Comparison of ENCODE assay signal across 8 cellular contexts in genomic region chr19:40778045-40778864, GRCh38. TPM values are rescaled to one million over a fixed set of nuclear protein-coding genes. Genes with fewer than 3 reads are reported as not detected.
DNase-seq lines count a peak whose midpoint lies in the region; TF ChIP-seq lines count a peak whose summit lies in the region.

RAB4B (plus strand) TSS chr19:40778247; CDS start chr19:40778376, 129 bp downstream.

- peak within 1 kb of the TSS; percentile 18 for H3K23ac ChIP-seq in neuronal stem cell (ENCODE audit: low read depth, low read length, poor library complexity)

- H2BK120ac ChIP-seq in neuronal stem cell (ENCODE audit: low read depth, low read length) = no peak within 1 kb of the TSS

- no peak within 1 kb of the TSS for H2BK12ac ChIP-seq in neuronal stem cell (ENCODE audit: low read length)

- H3K18ac ChIP-seq in neuronal stem cell (ENCODE audit: low read length) = peak within 1 kb of the TSS; percentile 88

- peak within 1 kb of the TSS; percentile 64 to 98 for H3K4me3 ChIP-seq in neuronal stem cell (ENCODE audit: low read length in 2 of 2)

- H3K27me3 ChIP-seq in neuronal stem cell (ENCODE audit: control insufficient read depth in 3 of 3, insufficient read depth in 3 of 3, low read depth in 1 of 3, low read length in 3 of 3) = no peaks in the 10 kb centered on the region

- no peak within 1 kb of the TSS for H4K91ac ChIP-seq in neuronal stem cell (ENCODE audit: low read depth, low read length, poor library complexity)

- no peak within 1 kb of the TSS for H4K8ac ChIP-seq in neuronal stem cell (ENCODE audit: low read depth, low read length)

- peak within 1 kb of the TSS; percentile 70 for H2AK5ac ChIP-seq in neuronal stem cell (ENCODE audit: low read depth, low read length)

- WGBS in neuronal stem cell (ENCODE audit: extremely low coverage in 2 of 2, insufficient read length in 2 of 2, insufficient replicate concordance in 1 of 2), 2 donors = no CpG with 5 or more reads among the region's 51 CpGs

- in situ Hi-C loops in SK-MEL-5 (cut with HindIII; ENCODE audit: low pct_unique_long_range_greater_than_20kb, low sequenced_read_pairs) = no loop called here

- peak within 1 kb of the TSS; percentile 100 for H3K27ac ChIP-seq in neuronal stem cell (replicated peaks; ENCODE audit: low read length)

- peak within 1 kb of the TSS; percentile 30 for H2BK5ac ChIP-seq in neuronal stem cell (ENCODE audit: low read length)

- H3K36me3 ChIP-seq in neuronal stem cell (replicated peaks in 1 of 2; ENCODE audit: control insufficient read depth in 2 of 2, insufficient read depth in 2 of 2, low read length in 2 of 2) = peaks cover 0 to 1% of the 10 kb centered on the region in 2 donors

- H3K9me3 ChIP-seq in neuronal stem cell (replicated peaks in 1 of 2; ENCODE audit: control insufficient read depth in 2 of 2, insufficient read depth in 1 of 2, low read depth in 1 of 2, low read length in 2 of 2) = no peaks in the 10 kb centered on the region

- no peaks in the 10 kb centered on the region for H3K79me1 ChIP-seq in neuronal stem cell (ENCODE audit: low read depth, low read length)

- no peak within 1 kb of the TSS for H3K14ac ChIP-seq in neuronal stem cell (ENCODE audit: low read length)

- H3K4me1 ChIP-seq in neuronal stem cell (ENCODE audit: control insufficient read depth in 2 of 2, insufficient read depth in 1 of 2, low read depth in 1 of 2, low read length in 2 of 2) = peaks cover 0 to 6% of the 10 kb centered on the region in 2 donors

- no peak for TF ChIP-seq CTCF in subcutaneous adipose tissue (IDR thresholded peaks at IDR 0.05; ENCODE audit: low read depth)

- POLR2A ChIA-PET in HEK293T (lab: Yijun Ruan, JAX) = interaction anchor here (1.0 to 3.6 kb wide), 9 partner anchors 8 to 486 kb away, joined by 3 to 55 read pairs (median 5); partner anchors contain the start of genes ACTMAP, COQ8B, EGLN2 and HNRNPUL1

- H2BK15ac ChIP-seq in neuronal stem cell (ENCODE audit: low read length) = no peak within 1 kb of the TSS

- H2AFZ ChIP-seq in neuronal stem cell (ENCODE audit: low read length) = peak within 1 kb of the TSS; percentile 92

- CTCF ChIA-PET in HEK293T (lab: Yijun Ruan, JAX) = interaction anchor here (1.3 to 1.7 kb wide), 3 partner anchors 20 to 29 kb away, joined by 3 to 17 read pairs (median 4); partner anchors contain the start of gene EGLN2

- no peak within 1 kb of the TSS for H3K4ac ChIP-seq in neuronal stem cell (ENCODE audit: low read length)

- peak within 1 kb of the TSS; percentile 77 for H3K9ac ChIP-seq in neuronal stem cell (ENCODE audit: low read depth, low read length, poor library complexity)

- DNase-seq in GF-D8 (lab: John Stamatoyannopoulos, UW) (peak; percentile 98), HEK293T (ENCODE audit: extremely low spot score) (peak; percentile 95), MV-4-11 (lab: John Stamatoyannopoulos, UW) (peak; percentile 100), SK-MEL-5 (ENCODE audit: low read depth, low spot score) (peak; percentile 99), foreskin melanocyte (peak; percentile 99), neuronal stem cell (ENCODE audit: low spot score) (peak; percentile 100)
- DNase-seq in activated naive CD4-positive, alpha-beta T cell treated with Interleukin-2 at 50 U/mL for 16 hours = peak; percentile 100

- H3K4me2 ChIP-seq in neuronal stem cell (ENCODE audit: insufficient read depth, low read length, poor library complexity, severe bottlenecking) = peak within 1 kb of the TSS; percentile 58

TF ChIP-seq in HEK293T, 16 proteins besides CTCF, POLR2A, EP300 and RAD21:
- TF ChIP-seq, protein P1, sequence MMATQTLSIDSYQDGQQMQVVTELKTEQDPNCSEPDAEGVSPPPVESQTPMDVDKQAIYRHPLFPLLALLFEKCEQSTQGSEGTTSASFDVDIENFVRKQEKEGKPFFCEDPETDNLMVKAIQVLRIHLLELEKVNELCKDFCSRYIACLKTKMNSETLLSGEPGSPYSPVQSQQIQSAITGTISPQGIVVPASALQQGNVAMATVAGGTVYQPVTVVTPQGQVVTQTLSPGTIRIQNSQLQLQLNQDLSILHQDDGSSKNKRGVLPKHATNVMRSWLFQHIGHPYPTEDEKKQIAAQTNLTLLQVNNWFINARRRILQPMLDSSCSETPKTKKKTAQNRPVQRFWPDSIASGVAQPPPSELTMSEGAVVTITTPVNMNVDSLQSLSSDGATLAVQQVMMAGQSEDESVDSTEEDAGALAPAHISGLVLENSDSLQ (IDR thresholded peaks at IDR 0.05) = peak; percentile 95
- TF ChIP-seq L3MBTL2 (conservative IDR thresholded peaks at IDR 0.05) (no peak), ZNF384 (IDR thresholded peaks at IDR 0.05) (no peak), ELF4 (IDR thresholded peaks at IDR 0.05) (peak; percentile 90), FOXA1 (IDR thresholded peaks at IDR 0.05) (no peak), HDGF (IDR thresholded peaks at IDR 0.05; ENCODE audit: borderline replicate concordance) (0 out of 2 replicates have a peak, but pooled peaks have one; percentile 93), SP1 (IDR thresholded peaks at IDR 0.05) (peak; percentile 84), LEF1 (IDR thresholded peaks at IDR 0.05; ENCODE audit: borderline replicate concordance) (no peak), ARNT (IDR thresholded peaks at IDR 0.05) (no peak)

RNA-seq across cellular contexts. Expression of gene RAB4B, which starts in this region (rescaled TPM):
- total RNA-seq in SK-MEL-5 (2014; rRNA removed; shearing (Covaris generic)) = 17.9 and 20.8 TPM in 2 replicates
- polyA plus RNA-seq in SK-MEL-5 (2015; cell fraction: cytosol; rRNA removed) = 31.7 and 32.5 TPM in 2 replicates
- polyA plus RNA-seq in SK-MEL-5 (2015; cell fraction: nucleus; rRNA removed) = 142 and 162 TPM in 2 replicates
- 15.1 TPM for polyA plus RNA-seq in neuronal stem cell (2013, experiment 1 of 2)
- polyA plus RNA-seq in neuronal stem cell (2013, experiment 2 of 2) = 14.9 TPM
- total RNA-seq in subcutaneous adipose tissue = 10 to 100 TPM; 14.8 to 52.6 (median 28.2) TPM

Comparison
In these comparisons a context has a peak if more than half of its experiments do, and no peak if none do; other contexts are left out.
1. Peak in every context shown above with its lines: DNase-seq, H3K4me3 ChIP-seq and H3K27ac ChIP-seq.